Comparison of ENCODE assay signal across 1 cellular context in the genomic region with DNA sequence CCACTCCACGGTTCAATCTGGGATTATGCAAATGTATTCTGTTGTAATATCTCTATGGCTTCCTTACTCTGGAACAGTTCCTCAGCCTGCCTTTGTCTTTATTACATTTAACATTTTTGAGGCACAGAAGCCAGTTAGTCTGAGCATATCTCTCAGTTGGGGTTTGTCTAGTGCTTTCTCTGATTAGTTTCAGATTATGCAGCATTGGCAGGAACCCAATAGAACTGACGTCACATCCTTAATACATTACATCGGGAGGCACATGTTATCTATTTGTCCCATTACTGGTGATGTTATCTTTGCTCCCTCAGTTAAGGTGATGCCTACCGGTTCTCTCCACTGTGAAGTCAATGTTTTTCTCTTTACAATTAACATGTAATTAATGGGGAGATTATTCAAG.
TF ChIP-seq lines count a peak whose summit lies in the region.

No MANE protein-coding gene starts in this region.

TF ChIP-seq in GM23338, 12 proteins besides CTCF, POLR2A, EP300 and RAD21 (continued from another document):
- TF ChIP-seq, protein P1, sequence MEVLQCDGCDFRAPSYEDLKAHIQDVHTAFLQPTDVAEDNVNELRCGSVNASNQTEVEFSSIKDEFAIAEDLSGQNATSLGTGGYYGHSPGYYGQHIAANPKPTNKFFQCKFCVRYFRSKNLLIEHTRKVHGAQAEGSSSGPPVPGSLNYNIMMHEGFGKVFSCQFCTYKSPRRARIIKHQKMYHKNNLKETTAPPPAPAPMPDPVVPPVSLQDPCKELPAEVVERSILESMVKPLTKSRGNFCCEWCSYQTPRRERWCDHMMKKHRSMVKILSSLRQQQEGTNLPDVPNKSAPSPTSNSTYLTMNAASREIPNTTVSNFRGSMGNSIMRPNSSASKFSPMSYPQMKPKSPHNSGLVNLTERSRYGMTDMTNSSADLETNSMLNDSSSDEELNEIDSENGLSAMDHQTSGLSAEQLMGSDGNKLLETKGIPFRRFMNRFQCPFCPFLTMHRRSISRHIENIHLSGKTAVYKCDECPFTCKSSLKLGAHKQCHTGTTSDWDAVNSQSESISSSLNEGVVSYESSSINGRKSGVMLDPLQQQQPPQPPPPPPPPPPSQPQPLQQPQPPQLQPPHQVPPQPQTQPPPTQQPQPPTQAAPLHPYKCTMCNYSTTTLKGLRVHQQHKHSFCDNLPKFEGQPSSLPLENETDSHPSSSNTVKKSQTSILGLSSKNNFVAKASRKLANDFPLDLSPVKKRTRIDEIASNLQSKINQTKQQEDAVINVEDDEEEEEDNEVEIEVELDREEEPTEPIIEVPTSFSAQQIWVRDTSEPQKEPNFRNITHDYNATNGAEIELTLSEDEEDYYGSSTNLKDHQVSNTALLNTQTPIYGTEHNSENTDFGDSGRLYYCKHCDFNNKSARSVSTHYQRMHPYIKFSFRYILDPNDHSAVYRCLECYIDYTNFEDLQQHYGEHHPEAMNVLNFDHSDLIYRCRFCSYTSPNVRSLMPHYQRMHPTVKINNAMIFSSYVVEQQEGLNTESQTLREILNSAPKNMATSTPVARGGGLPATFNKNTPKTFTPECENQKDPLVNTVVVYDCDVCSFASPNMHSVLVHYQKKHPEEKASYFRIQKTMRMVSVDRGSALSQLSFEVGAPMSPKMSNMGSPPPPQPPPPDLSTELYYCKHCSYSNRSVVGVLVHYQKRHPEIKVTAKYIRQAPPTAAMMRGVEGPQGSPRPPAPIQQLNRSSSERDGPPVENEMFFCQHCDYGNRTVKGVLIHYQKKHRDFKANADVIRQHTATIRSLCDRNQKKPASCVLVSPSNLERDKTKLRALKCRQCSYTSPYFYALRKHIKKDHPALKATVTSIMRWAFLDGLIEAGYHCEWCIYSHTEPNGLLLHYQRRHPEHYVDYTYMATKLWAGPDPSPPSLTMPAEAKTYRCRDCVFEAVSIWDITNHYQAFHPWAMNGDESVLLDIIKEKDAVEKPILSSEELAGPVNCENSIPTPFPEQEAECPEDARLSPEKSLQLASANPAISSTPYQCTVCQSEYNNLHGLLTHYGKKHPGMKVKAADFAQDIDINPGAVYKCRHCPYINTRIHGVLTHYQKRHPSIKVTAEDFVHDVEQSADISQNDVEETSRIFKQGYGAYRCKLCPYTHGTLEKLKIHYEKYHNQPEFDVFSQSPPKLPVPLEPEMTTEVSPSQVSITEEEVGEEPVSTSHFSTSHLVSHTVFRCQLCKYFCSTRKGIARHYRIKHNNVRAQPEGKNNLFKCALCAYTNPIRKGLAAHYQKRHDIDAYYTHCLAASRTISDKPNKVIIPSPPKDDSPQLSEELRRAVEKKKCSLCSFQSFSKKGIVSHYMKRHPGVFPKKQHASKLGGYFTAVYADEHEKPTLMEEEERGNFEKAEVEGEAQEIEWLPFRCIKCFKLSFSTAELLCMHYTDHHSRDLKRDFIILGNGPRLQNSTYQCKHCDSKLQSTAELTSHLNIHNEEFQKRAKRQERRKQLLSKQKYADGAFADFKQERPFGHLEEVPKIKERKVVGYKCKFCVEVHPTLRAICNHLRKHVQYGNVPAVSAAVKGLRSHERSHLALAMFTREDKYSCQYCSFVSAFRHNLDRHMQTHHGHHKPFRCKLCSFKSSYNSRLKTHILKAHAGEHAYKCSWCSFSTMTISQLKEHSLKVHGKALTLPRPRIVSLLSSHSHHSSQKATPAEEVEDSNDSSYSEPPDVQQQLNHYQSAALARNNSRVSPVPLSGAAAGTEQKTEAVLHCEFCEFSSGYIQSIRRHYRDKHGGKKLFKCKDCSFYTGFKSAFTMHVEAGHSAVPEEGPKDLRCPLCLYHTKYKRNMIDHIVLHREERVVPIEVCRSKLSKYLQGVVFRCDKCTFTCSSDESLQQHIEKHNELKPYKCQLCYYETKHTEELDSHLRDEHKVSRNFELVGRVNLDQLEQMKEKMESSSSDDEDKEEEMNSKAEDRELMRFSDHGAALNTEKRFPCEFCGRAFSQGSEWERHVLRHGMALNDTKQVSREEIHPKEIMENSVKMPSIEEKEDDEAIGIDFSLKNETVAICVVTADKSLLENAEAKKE (CRISPR knock-in tag; IDR thresholded peaks at IDR 0.05): no peak
- TF ChIP-seq EZH2 (IDR thresholded peaks at IDR 0.05; ENCODE audit: low read depth, unreplicated experiment): no peak
- TF ChIP-seq, protein P2, sequence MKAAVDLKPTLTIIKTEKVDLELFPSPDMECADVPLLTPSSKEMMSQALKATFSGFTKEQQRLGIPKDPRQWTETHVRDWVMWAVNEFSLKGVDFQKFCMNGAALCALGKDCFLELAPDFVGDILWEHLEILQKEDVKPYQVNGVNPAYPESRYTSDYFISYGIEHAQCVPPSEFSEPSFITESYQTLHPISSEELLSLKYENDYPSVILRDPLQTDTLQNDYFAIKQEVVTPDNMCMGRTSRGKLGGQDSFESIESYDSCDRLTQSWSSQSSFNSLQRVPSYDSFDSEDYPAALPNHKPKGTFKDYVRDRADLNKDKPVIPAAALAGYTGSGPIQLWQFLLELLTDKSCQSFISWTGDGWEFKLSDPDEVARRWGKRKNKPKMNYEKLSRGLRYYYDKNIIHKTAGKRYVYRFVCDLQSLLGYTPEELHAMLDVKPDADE (IDR thresholded peaks at IDR 0.05): no peak
- no peak for TF ChIP-seq STAT1 (IDR thresholded peaks at IDR 0.05; ENCODE audit: unreplicated experiment)
- no peak for TF ChIP-seq ZNF114 (CRISPR knock-in tag; IDR thresholded peaks at IDR 0.05)
- TF ChIP-seq JUNB (IDR thresholded peaks at IDR 0.05; ENCODE audit: unreplicated experiment): no peak
- no peak for TF ChIP-seq NANOG (IDR thresholded peaks at IDR 0.05; ENCODE audit: borderline replicate concordance)
- TF ChIP-seq POLR2AphosphoS5 (IDR thresholded peaks at IDR 0.05; ENCODE audit: low read depth): no peak
